27 cellular contexts compared by ENCODE assay signal in the genomic region with DNA sequence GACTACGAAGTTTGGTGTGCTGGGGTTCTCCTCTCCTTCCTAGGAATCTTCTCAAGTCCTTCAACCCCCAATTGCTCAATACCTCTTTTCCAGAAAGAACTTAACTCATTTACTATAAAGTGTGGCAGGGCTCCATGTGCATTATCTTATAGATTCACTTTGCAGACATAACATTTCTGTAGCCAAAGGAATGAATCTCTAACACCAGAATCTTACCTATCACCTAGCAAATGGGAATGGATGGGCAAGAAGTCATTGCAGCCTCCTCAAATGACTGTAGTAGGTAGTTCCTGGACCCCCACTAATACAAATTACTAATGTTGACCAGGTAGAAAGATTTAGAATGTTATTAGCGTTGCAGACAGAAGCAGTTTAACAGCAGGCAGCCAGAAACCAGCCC.
"Had no signal": no experiment of that assay in that cellular context is flagged by ENCODE, and none has a peak within 500 bp of the region (broad histone marks: within the 10 kb centered on the region; RNA-seq: fewer than 3 reads in every experiment).

No MANE protein-coding gene starts in this region.

- H3K9me3 ChIP-seq: stomach, suprapubic skin, testis, thoracic aorta, thyroid gland, tibial artery, transverse colon, upper lobe of left lung, upper lobe of right lung, uterus, vagina had no signal

- H3K4me1 ChIP-seq: stomach, suprapubic skin, testis, thyroid gland, tibial artery, tibial nerve, transverse colon, upper lobe of left lung, upper lobe of right lung, uterus, vagina had no signal

- FAIRE-seq: urothelium cell line had no signal

- H3K27ac ChIP-seq: stomach, suprapubic skin, testis, thoracic aorta, thyroid gland, tibial artery, tibial nerve, transverse colon, upper lobe of left lung, upper lobe of right lung, uterus, vagina had no signal

- H3K36me3 ChIP-seq: stomach, suprapubic skin, thoracic aorta, thyroid gland, tibial artery, tibial nerve, transverse colon, upper lobe of left lung, upper lobe of right lung, uterus, vagina had no signal

- DNase-seq: stimulated activated CD4-positive, alpha-beta T cell treated with anti-CD3 and anti-CD28 coated beads, Interleukin-2, amount 100 ng/mL, for 48 hours; stimulated activated CD4-positive, alpha-beta T cell treated with anti-CD3 and anti-CD28 coated beads, Interleukin-4, amount 100 ng/mL, for 1 hour; stimulated activated CD4-positive, alpha-beta T cell treated with anti-CD3 and anti-CD28 coated beads, Interleukin-4, amount 100 ng/mL, for 24 hours; stimulated activated CD4-positive, alpha-beta T cell treated with anti-CD3 and anti-CD28 coated beads, Interleukin-4, amount 100 ng/mL, for 4 hours; stimulated activated CD8-positive, alpha-beta memory T cell treated with anti-CD3 and anti-CD28 coated beads, Interleukin-4, amount 100 ng/mL, for 48 hours; stimulated activated naive B cell treated with anti-CD40 and anti-IgM and Interleukin-4, amounts not matched to agents 10 μg/mL and 1 μg/mL and 100 μg/mL, for 72 hours; stimulated activated naive CD4-positive, alpha-beta T cell; stimulated activated naive CD4-positive, alpha-beta T cell treated with Interleukin-2 at 50 U/mL for 16 hours; stimulated activated naive CD8-positive, alpha-beta T cell treated with anti-CD3 and anti-CD28 coated beads, Interleukin-15, amount 100 ng/mL, for 72 hours; stimulated activated naive CD8-positive, alpha-beta T cell treated with anti-CD3 and anti-CD28 coated beads, Interleukin-15, Interleukin-2, amounts not matched to agents 100 U/mL and 50 U/mL, for 24 hours; stomach; substantia nigra; testis; thyroid gland; tibial artery; transverse colon; trophoblast cell; upper lobe of left lung; upper lobe of right lung; uterus had no signal

- H3K4me3 ChIP-seq: stomach, suprapubic skin, testis, thoracic aorta, thyroid gland, tibial artery, tibial nerve, transverse colon, upper lobe of left lung, upper lobe of right lung, uterus, vagina had no signal

- H3K27me3 ChIP-seq: testis, thyroid gland had no signal

- ATAC-seq: stimulated activated effector memory CD8-positive, alpha-beta T cell treated with anti-CD3 and anti-CD28 coated beads, Interleukin-12 subunit alpha, Interleukin-12 subunit beta, amount 100 ng/mL, for 72 hours; stimulated activated memory B cell treated with anti-CD40 and anti-IgM and Interleukin-4, amounts not matched to agents 10 μg/mL and 1 μg/mL and 100 μg/mL, for 72 hours; stimulated activated naive B cell treated with anti-CD40 and anti-IgM and Interleukin-4, amounts not matched to agents 10 μg/mL and 1 μg/mL and 100 μg/mL, for 72 hours; stimulated activated naive CD8-positive, alpha-beta T cell treated with anti-CD3 and anti-CD28 coated beads, Interleukin-15, amount 100 ng/mL, for 72 hours; stimulated activated naive CD8-positive, alpha-beta T cell treated with anti-CD3 and anti-CD28 coated beads, Interleukin-15, Interleukin-2, amounts not matched to agents 100 U/mL and 50 U/mL, for 24 hours; upper lobe of right lung had no signal
